13 cellular contexts compared by ENCODE assay signal in the genomic region with DNA sequence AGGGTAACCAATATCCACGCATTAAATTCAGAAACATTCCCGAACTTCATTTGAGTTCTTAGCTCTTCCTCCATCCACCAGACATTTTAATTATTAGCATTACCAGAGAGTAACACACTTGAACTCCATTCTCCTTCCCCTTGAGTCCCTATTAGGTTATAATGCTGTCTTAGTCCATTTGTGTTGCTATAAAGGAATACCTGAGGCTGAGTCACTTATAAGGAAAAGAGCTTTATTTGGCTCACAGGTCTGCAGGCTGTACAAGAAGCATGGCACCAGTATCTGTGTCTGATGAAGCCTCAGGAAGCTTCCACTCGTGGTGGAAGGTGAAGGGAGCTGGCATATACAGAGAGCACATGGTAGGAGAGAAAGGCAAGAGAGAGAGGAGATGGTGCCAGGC. TPM values are rescaled to one million over a fixed set of nuclear protein-coding genes. Genes with fewer than 3 reads are reported as not detected.
DNase-seq lines count a peak whose midpoint lies in the region; ATAC-seq and TF ChIP-seq lines count a peak whose summit lies in the region.
"Had no signal": no experiment of that assay in that cellular context is flagged by ENCODE, and none has a peak within 500 bp of the region (broad histone marks: within the 10 kb centered on the region; RNA-seq: fewer than 3 reads in every experiment).

No MANE protein-coding gene starts in this region.

- no peaks in the 10 kb centered on the region for H3K27me3 Mint-ChIP-seq in progenitor cell of endocrine pancreas

- DNase-seq in left ventricle myocardium inferior (no peak), left ventricle myocardium superior (no peak), esophagus squamous epithelium (lab: John Stamatoyannopoulos, UW) (no peak), progenitor cell of endocrine pancreas (ENCODE audit: low spot score, unreplicated experiment) (no peak), vagina (ENCODE audit: extremely low spot score in 2 of 2) (no peak), GM19240 (ENCODE audit: insufficient read length, low spot score) (no peak)
- DNase-seq in effector memory CD4-positive, alpha-beta T cell: no peak
- DNase-seq: activated CD4-positive, alpha-beta T cell treated with anti-CD3 and anti-CD28 coated beads, Interleukin-2, amount 50 U/mL, for 4 hours; GOT3; NK-92 treated with Interleukin-12 subunit alpha and Interleukin-12 subunit beta, amount 100 ng/mL, for 24 hours; thyroid gland had no signal

- H3K4me1 ChIP-seq in left ventricle myocardium inferior (peaks cover 93% of the 10 kb centered on the region), esophagus squamous epithelium (peaks cover 20 to 70% (median 41%) of the 10 kb centered on the region in 3 donors), vagina (peaks cover 50% of the 10 kb centered on the region)
- H3K4me1 ChIP-seq in effector memory CD4-positive, alpha-beta T cell (ENCODE audit: control insufficient read depth, insufficient read depth, low read length, poor library complexity, severe bottlenecking): no peaks in the 10 kb centered on the region

- TF ChIP-seq CTCF in left ventricle myocardium inferior (IDR thresholded peaks at IDR 0.05; ENCODE audit: borderline replicate concordance) (no peak), esophagus squamous epithelium (IDR thresholded peaks at IDR 0.05) (no peak), progenitor cell of endocrine pancreas (IDR thresholded peaks at IDR 0.05; ENCODE audit: unreplicated experiment) (no peak), vagina (IDR thresholded peaks at IDR 0.05) (no peak)

- ATAC-seq in left ventricle myocardium superior (no peak), GM18873 (IDR thresholded peaks at IDR 0.05; ENCODE audit: low FRiP score, unreplicated experiment) (no peak)

- H3K4me3 ChIP-seq in left ventricle myocardium inferior (no peak overlapping the region), esophagus squamous epithelium (no peak overlapping the region), vagina (no peak overlapping the region)
- no peak overlapping the region for H3K4me3 ChIP-seq in effector memory CD4-positive, alpha-beta T cell (ENCODE audit: insufficient read depth, low read depth, low read length, poor library complexity, severe bottlenecking)
- H3K4me3 ChIP-seq: thyroid gland had no signal

- H3K27me3 ChIP-seq in left ventricle myocardium inferior (ENCODE audit: low read depth): no peaks in the 10 kb centered on the region
- no peaks in the 10 kb centered on the region for H3K27me3 ChIP-seq in esophagus squamous epithelium
- no peaks in the 10 kb centered on the region for H3K27me3 ChIP-seq in vagina
- no peaks in the 10 kb centered on the region for H3K27me3 ChIP-seq in effector memory CD4-positive, alpha-beta T cell (replicated peaks; ENCODE audit: control insufficient read depth, insufficient read depth, low read length, poor library complexity, severe bottlenecking)
- H3K27me3 ChIP-seq: thyroid gland had no signal

- peak overlapping the region; percentile 71 for H3K27ac Mint-ChIP-seq in progenitor cell of endocrine pancreas
- H3K27ac Mint-ChIP-seq: memory B cell had no signal

- no peaks in the 10 kb centered on the region for H3K9me3 Mint-ChIP-seq in progenitor cell of endocrine pancreas (ENCODE audit: low read depth)
- H3K9me3 Mint-ChIP-seq: memory B cell had no signal

- H3K4me3 Mint-ChIP-seq in progenitor cell of endocrine pancreas (ENCODE audit: low read depth): no peak overlapping the region
- H3K4me3 Mint-ChIP-seq: memory B cell had no signal

- 85 to 87% methylated on average over 3 of the region's 3 CpGs for WGBS in esophagus squamous epithelium, 2 donors

- H3K4me1 Mint-ChIP-seq in progenitor cell of endocrine pancreas (ENCODE audit: low read depth): peaks cover 25% of the 10 kb centered on the region
- H3K4me1 Mint-ChIP-seq: memory B cell had no signal

- H3K36me3 ChIP-seq in left ventricle myocardium inferior (no peaks in the 10 kb centered on the region), esophagus squamous epithelium (no peaks in the 10 kb centered on the region), vagina (no peaks in the 10 kb centered on the region)
- no peaks in the 10 kb centered on the region for H3K36me3 ChIP-seq in effector memory CD4-positive, alpha-beta T cell (ENCODE audit: control insufficient read depth, insufficient read depth, low read length)
- H3K36me3 ChIP-seq: thyroid gland had no signal

- intact Hi-C loops in left ventricle myocardium inferior (cut with micrococcal nuclease): no loop called here
- intact Hi-C loops in left ventricle myocardium superior (cut with micrococcal nuclease): no loop called here
- intact Hi-C loops in esophagus squamous epithelium (cut with DNase I): no loop called here
- intact Hi-C loops in vagina (cut with DNase I): no loop called here

- H3K9me3 ChIP-seq in left ventricle myocardium inferior (replicated peaks) (no peaks in the 10 kb centered on the region), esophagus squamous epithelium (no peaks in the 10 kb centered on the region), vagina (no peaks in the 10 kb centered on the region)
- H3K9me3 ChIP-seq in effector memory CD4-positive, alpha-beta T cell (ENCODE audit: control insufficient read depth, low read length): no peaks in the 10 kb centered on the region
- H3K9me3 ChIP-seq: thyroid gland had no signal

- peak overlapping the region; percentile 89 for H3K27ac ChIP-seq in left ventricle myocardium inferior (replicated peaks)
- H3K27ac ChIP-seq in esophagus squamous epithelium: peak overlapping the region; percentile 66 to 86 (median 82)
- peak overlapping the region; percentile 45 for H3K27ac ChIP-seq in vagina
- no peak overlapping the region for H3K27ac ChIP-seq in effector memory CD4-positive, alpha-beta T cell (ENCODE audit: insufficient read depth, low read length, poor library complexity, severe bottlenecking)

- peaks cover 2% of the 10 kb centered on the region for H3K36me3 Mint-ChIP-seq in progenitor cell of endocrine pancreas (ENCODE audit: insufficient read depth)
- H3K36me3 Mint-ChIP-seq: memory B cell had no signal

- TF ChIP-seq POLR2A in esophagus squamous epithelium (IDR thresholded peaks at IDR 0.05): no peak
- no peak for TF ChIP-seq POLR2A in vagina (IDR thresholded peaks at IDR 0.05)

RNA-seq across cellular contexts. Expression of gene TBC1D8, which starts 25.4 kb away (rescaled TPM):
- total RNA-seq in left ventricle myocardium inferior (45.0 TPM), left ventricle myocardium superior (47.8 TPM), esophagus squamous epithelium (10 to 100 TPM; 19.5 to 46.9 (median 24.8) TPM), progenitor cell of endocrine pancreas (32.6 and 34.8 TPM in 2 replicates), vagina (72.2 TPM)
